In genomic region chr17:3603119-3603869, GRCh38 we compare ENCODE assay signal across 15 cellular contexts. TPM values are rescaled to one million over a fixed set of nuclear protein-coding genes. Genes with fewer than 3 reads are reported as not detected.
DNase-seq lines count a peak whose midpoint lies in the region; ATAC-seq, FAIRE-seq and TF ChIP-seq lines count a peak whose summit lies in the region.
"Had no signal": no experiment of that assay in that cellular context is flagged by ENCODE, and none has a peak within 500 bp of the region (broad histone marks: within the 10 kb centered on the region; RNA-seq: fewer than 3 reads in every experiment).

No MANE protein-coding gene starts in this region.

- H3K27ac ChIP-seq in A549 (no peak overlapping the region), foreskin keratinocyte (peak overlapping the region; percentile 67), lower lobe of right lung (no peak overlapping the region)
- H3K27ac ChIP-seq: BLaER1, thyroid gland had no signal

- H3K4me1 ChIP-seq in A549 (peaks cover 8% of the 10 kb centered on the region; the same call in 1 of the 3 replicates), foreskin keratinocyte (peaks cover 9% of the 10 kb centered on the region), lower lobe of right lung (no peaks in the 10 kb centered on the region)
- H3K4me1 ChIP-seq: BLaER1, thyroid gland had no signal

- FAIRE-seq in A549 (lab: Jason Lieb, UNC): no peak

- H3K36me3 ChIP-seq in lower lobe of right lung: peaks cover 22% of the 10 kb centered on the region

- H3K9me3 ChIP-seq in A549 (no peaks in the 10 kb centered on the region), lower lobe of right lung (no peaks in the 10 kb centered on the region)
- H3K9me3 ChIP-seq: BLaER1, thyroid gland had no signal

- 86% methylated on average over 17 of the region's 17 CpGs for WGBS in A549 (ENCODE audit: missing lambda C conversion rate)

- no peak for TF ChIP-seq RAD21 in A549 (conservative IDR thresholded peaks at IDR 0.05 in 1 of 2, IDR thresholded peaks at IDR 0.05 in 1 of 2)

- H3K27me3 ChIP-seq in foreskin keratinocyte (no peaks in the 10 kb centered on the region), lower lobe of right lung (ENCODE audit: low read depth) (no peaks in the 10 kb centered on the region)
- H3K27me3 ChIP-seq: BLaER1, thyroid gland had no signal

- POLR2A ChIA-PET in A549 (lab: Yijun Ruan, JAX): no interaction called here

- H3K4me2 ChIP-seq in A549: no peak overlapping the region
- H3K4me2 ChIP-seq: BLaER1 had no signal

- CTCF ChIA-PET in A549 (lab: Yijun Ruan, JAX): interaction anchor here (0.6 to 3.2 kb wide), 16 partner anchors 8 to 788 kb away, joined by 3 to 17 read pairs (median 3); no protein-coding TSS in a partner anchor

- intact Hi-C loops in lower lobe of right lung (cut with DNase I): no loop called here

- ATAC-seq in A549 (peak; percentile 27 to 46; a peak in 4 of 6 replicates), foreskin keratinocyte (peak; percentile 99), lower lobe of right lung (no peak)
- ATAC-seq: T-helper 17 cell had no signal

- TF ChIP-seq EP300 in A549 (IDR thresholded peaks at IDR 0.05): no peak

- no peak for TF ChIP-seq POLR2A in A549 (IDR thresholded peaks at IDR 0.05; ENCODE audit: low read length)

- H3K4me3 ChIP-seq in A549: no peak overlapping the region
- no peak overlapping the region for H3K4me3 ChIP-seq in lower lobe of right lung
- H3K4me3 ChIP-seq: BLaER1, thyroid gland had no signal

- TF ChIP-seq CTCF in A549 (IDR thresholded peaks at IDR 0.05) (no peak), foreskin keratinocyte (conservative IDR thresholded peaks at IDR 0.05) (no peak), lower lobe of right lung (IDR thresholded peaks at IDR 0.05) (no peak)

- DNase-seq in A549 (ENCODE audit: low read depth in 1 of 2, low spot score in 1 of 2) (no peak), GM04504 (ENCODE audit: low read depth) (peak; percentile 64), amniotic epithelial cell (ENCODE audit: low read depth) (peak; percentile 87), foreskin keratinocyte (peak; percentile 96 to 97), islet precursor cell (no peak), lower lobe of right lung (no peak), germinal center (ENCODE audit: low spot score) (no peak), mucosa of gallbladder (ENCODE audit: low spot score) (no peak)
- DNase-seq: amygdala; NCI-H1694 treated with DMSO at 0.1 percent for 48 hours; NCI-H774; stimulated activated CD4-positive, alpha-beta T cell treated with anti-CD3 and anti-CD28 coated beads, Interleukin-1b, Interleukin-23, amount 100 ng/mL, for 48 hours; T-helper 17 cell; thyroid gland had no signal

TF ChIP-seq in A549, 52 proteins besides CTCF, POLR2A, EP300 and RAD21:
- peak; percentile 3 for TF ChIP-seq MAFK (IDR thresholded peaks at IDR 0.05; ENCODE audit: partially characterized antibody)
- no peak for TF ChIP-seq FOSL2 (IDR thresholded peaks at IDR 0.05)
- peak; percentile 65; the same call in 1 of the 2 replicates for TF ChIP-seq FOSL2 (CRISPR knock-in tag; IDR thresholded peaks at IDR 0.05)
- TF ChIP-seq JUN (IDR thresholded peaks at IDR 0.05): no peak

RNA-seq across cellular contexts. Expression of gene TRPV1, which starts 5.9 kb away (rescaled TPM):
- polyA plus RNA-seq in A549 (2011; rRNA removed): 3.0 and 4.3 TPM in 2 replicates
- polyA plus RNA-seq in A549 (2012; cell fraction: cytosol; rRNA removed): 4.3 and 5.5 TPM in 2 replicates
- polyA plus RNA-seq in A549 (2012; cell fraction: nucleus; rRNA removed): 30.3 and 41.3 TPM in 2 replicates
- polyA plus RNA-seq in A549 (2017; fragmentation: RNase III; extraction: RNeasy Plus Mini Kit Qiagen cat#74134 plus additional on column Dnase treatment): 5.0 to 5.3 TPM (median 5.1 TPM) in 3 replicates
- polyA minus RNA-seq in A549 (2011; rRNA and poly(A)+ RNA removed): 3.4 and 3.6 TPM in 2 replicates
- 1.3 and 1.6 TPM in 2 replicates for total RNA-seq in foreskin keratinocyte
- polyA plus RNA-seq in foreskin keratinocyte: 0.68 and 0.76 TPM in 2 replicates
- 3.4 TPM for total RNA-seq in lower lobe of right lung
- 6.4 TPM for total RNA-seq in mucosa of gallbladder

RNA-seq across cellular contexts. Expression of gene SHPK, which starts 32.8 kb away (rescaled TPM):
- 10.7 and 13.4 TPM in 2 replicates for polyA plus RNA-seq in A549 (2011; rRNA removed)
- 15.7 and 19.9 TPM in 2 replicates for polyA plus RNA-seq in A549 (2012; cell fraction: cytosol; rRNA removed)
- 29.1 and 32.1 TPM in 2 replicates for polyA plus RNA-seq in A549 (2012; cell fraction: nucleus; rRNA removed)
- polyA plus RNA-seq in A549 (2017; fragmentation: RNase III; extraction: RNeasy Plus Mini Kit Qiagen cat#74134 plus additional on column Dnase treatment): 9.5 to 11.2 TPM (median 10.9 TPM) in 3 replicates
- polyA minus RNA-seq in A549 (2011; rRNA and poly(A)+ RNA removed): 24.3 TPM in 2 replicates
- 12.5 and 15.3 TPM in 2 replicates for total RNA-seq in foreskin keratinocyte
- 6.4 and 8.6 TPM in 2 replicates for polyA plus RNA-seq in foreskin keratinocyte
- total RNA-seq in lower lobe of right lung: 10.6 TPM
- total RNA-seq in mucosa of gallbladder: 14.5 TPM

RNA-seq across cellular contexts. Expression of gene CTNS, which starts 33.3 kb away (rescaled TPM):
- polyA plus RNA-seq in A549 (2011; rRNA removed) (6.5 and 7.4 TPM in 2 replicates), A549 (2017; fragmentation: RNase III; extraction: RNeasy Plus Mini Kit Qiagen cat#74134 plus additional on column Dnase treatment) (15.5 to 20.3 TPM (median 16.3 TPM) in 3 replicates), foreskin keratinocyte (11.4 and 12.3 TPM in 2 replicates)
- 7.4 and 10.3 TPM in 2 replicates for polyA plus RNA-seq in A549 (2012; cell fraction: cytosol; rRNA removed)
- 12.8 and 15.7 TPM in 2 replicates for polyA plus RNA-seq in A549 (2012; cell fraction: nucleus; rRNA removed)
- polyA minus RNA-seq in A549 (2011; rRNA and poly(A)+ RNA removed): 5.7 and 6.9 TPM in 2 replicates
- total RNA-seq in foreskin keratinocyte (11.8 and 14.3 TPM in 2 replicates), lower lobe of right lung (21.1 TPM), mucosa of gallbladder (13.4 TPM)

RNA-seq across cellular contexts. Expression of gene TRPV3, which starts 45.7 kb away (rescaled TPM):
- 1.2 TPM in 2 replicates for polyA plus RNA-seq in A549 (2011; rRNA removed)
- 0.60 and 0.86 TPM in 2 replicates for polyA plus RNA-seq in A549 (2012; cell fraction: cytosol; rRNA removed)
- 1.2 and 2.1 TPM in 2 replicates for polyA plus RNA-seq in A549 (2012; cell fraction: nucleus; rRNA removed)
- 0.44 to 0.54 TPM (median 0.46 TPM) in 3 replicates for polyA plus RNA-seq in A549 (2017; fragmentation: RNase III; extraction: RNeasy Plus Mini Kit Qiagen cat#74134 plus additional on column Dnase treatment)
- 1.8 and 6.7 TPM in 2 replicates for polyA minus RNA-seq in A549 (2011; rRNA and poly(A)+ RNA removed)
- total RNA-seq in foreskin keratinocyte: 7.7 and 14.8 TPM in 2 replicates
- polyA plus RNA-seq in foreskin keratinocyte: 2.3 and 3.5 TPM in 2 replicates
- 0.68 TPM for total RNA-seq in lower lobe of right lung
- total RNA-seq in mucosa of gallbladder: 5.7 TPM

Comparison
In these comparisons a context has a peak if more than half of its experiments do, and no peak if none do; other contexts are left out.
1. ATAC-seq: peak in A549 (2 of 2) and foreskin keratinocyte (single experiment); none in lower lobe of right lung (0 of 2).
2. DNase-seq: peak in GM04504 (single experiment), amniotic epithelial cell (single experiment) and foreskin keratinocyte (2 of 2); none in A549 (0 of 2), islet precursor cell (single experiment), lower lobe of right lung (single experiment), germinal center (single experiment) and mucosa of gallbladder (single experiment).